In the genomic region with DNA sequence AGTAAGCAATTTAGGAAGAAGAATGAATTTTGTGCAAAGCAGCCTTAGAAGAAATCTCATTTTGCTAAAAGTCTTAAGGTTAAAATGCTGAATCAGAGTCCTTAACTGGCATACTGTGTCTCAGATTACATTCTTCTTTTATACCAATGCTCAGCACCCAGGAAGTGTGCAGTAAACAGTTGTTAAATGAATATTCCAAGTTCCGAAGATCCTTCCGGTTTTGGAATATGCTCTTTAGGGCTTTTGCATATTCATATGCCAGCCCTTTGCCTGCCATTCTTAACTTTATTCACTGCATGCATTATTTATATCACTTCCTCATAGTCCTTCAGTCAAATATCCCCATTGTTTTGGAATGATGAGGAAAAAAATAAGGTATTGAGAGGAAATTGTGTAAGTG, we compare ENCODE assay signal across 18 cellular contexts.
DNase-seq lines count a peak whose midpoint lies in the region; ATAC-seq and TF ChIP-seq lines count a peak whose summit lies in the region.
"Had no signal": no experiment of that assay in that cellular context is flagged by ENCODE, and none has a peak within 500 bp of the region (broad histone marks: within the 10 kb centered on the region; RNA-seq: fewer than 3 reads in every experiment).

No MANE protein-coding gene starts in this region.

- H3K36me3 ChIP-seq in Loucy (ENCODE audit: insufficient read depth, low read length), result no peaks in the 10 kb centered on the region
- H3K36me3 ChIP-seq in brain microvascular endothelial cell (replicated peaks), result no peaks in the 10 kb centered on the region
- H3K36me3 ChIP-seq in mesodermal cell (ENCODE audit: control insufficient read depth, insufficient read depth, low read length), result no peaks in the 10 kb centered on the region
- H3K36me3 ChIP-seq: heart right ventricle, upper lobe of left lung had no signal

- H2AFZ ChIP-seq in Loucy (ENCODE audit: low read length), result no peak overlapping the region
- H2AFZ ChIP-seq: parathyroid adenoma had no signal

- 86 to 100% methylated on average over 2 of the region's 2 CpGs for WGBS in mesodermal cell (ENCODE audit: insufficient coverage in 2 of 2), 2 experiments

- no peak overlapping the region for H3K9ac ChIP-seq in Loucy (ENCODE audit: low read depth, low read length, poor library complexity, severe bottlenecking)
- H3K9ac ChIP-seq: parathyroid adenoma had no signal

- no peaks in the 10 kb centered on the region for H3K79me2 ChIP-seq in Loucy (ENCODE audit: insufficient read depth, low read length)
- H3K79me2 ChIP-seq: parathyroid adenoma had no signal

- no peaks in the 10 kb centered on the region for H3F3A ChIP-seq in Loucy (ENCODE audit: low read depth)

- H3K9me3 ChIP-seq in Loucy (ENCODE audit: insufficient read depth, low read depth, low read length) (no peaks in the 10 kb centered on the region), mesodermal cell (ENCODE audit: control insufficient read depth, low read length) (no peaks in the 10 kb centered on the region)
- H3K9me3 ChIP-seq: heart right ventricle, upper lobe of left lung had no signal

- ATAC-seq in HG02610 (IDR thresholded peaks at IDR 0.05; ENCODE audit: unreplicated experiment), result no peak
- ATAC-seq: stimulated activated naive CD8-positive, alpha-beta T cell treated with anti-CD3 and anti-CD28 coated beads, Interleukin-15, Interleukin-2, amounts not matched to agents 100 U/mL and 50 U/mL, for 24 hours had no signal

- H4K20me1 ChIP-seq in Loucy (ENCODE audit: insufficient read depth, low read length, poor library complexity, severe bottlenecking), result no peaks in the 10 kb centered on the region

- H3K4me3 ChIP-seq in AG10803 (ENCODE audit: low read length), result no peak overlapping the region
- H3K4me3 ChIP-seq in Loucy (ENCODE audit: low read length, poor library complexity, severe bottlenecking), result no peak overlapping the region
- H3K4me3 ChIP-seq in brain microvascular endothelial cell (ENCODE audit: low read depth, low read length), result no peak overlapping the region
- H3K4me3 ChIP-seq in mesodermal cell (ENCODE audit: extremely low read depth, insufficient read depth, low read length, poor library complexity, severe bottlenecking), result no peak overlapping the region
- H3K4me3 ChIP-seq: heart right ventricle, upper lobe of left lung had no signal

- DNase-seq in AG10803 (ENCODE audit: low read depth) (peak; percentile 18), brain microvascular endothelial cell (no peak), GM19240 (ENCODE audit: insufficient read length, low spot score) (no peak), hippocampal formation (lab: John Stamatoyannopoulos, UW) (no peak)
- DNase-seq in activated CD4-positive, alpha-beta T cell treated with anti-CD3 and anti-CD28 coated beads for 1 hour, result no peak
- DNase-seq: activated CD4-positive, alpha-beta T cell treated with anti-CD3 and anti-CD28 coated beads, Interleukin-2, amount 50 U/mL, for 48 hours; activated T-cell treated with anti-CD3 and anti-CD28 coated beads, Interleukin-2, amount 50 U/mL, for 48 hours; heart right ventricle; Karpas-422; NCI-H146; NCI-H446; stimulated activated naive CD8-positive, alpha-beta T cell treated with anti-CD3 and anti-CD28 coated beads, Interleukin-15, Interleukin-2, amounts not matched to agents 100 U/mL and 50 U/mL, for 24 hours; upper lobe of left lung had no signal

- H3K27me3 ChIP-seq in Loucy (ENCODE audit: insufficient read depth, low read length, poor library complexity, severe bottlenecking), result no peaks in the 10 kb centered on the region
- H3K27me3 ChIP-seq in brain microvascular endothelial cell (replicated peaks), result no peaks in the 10 kb centered on the region
- H3K27me3 ChIP-seq: heart right ventricle, upper lobe of left lung had no signal

- H3K27ac ChIP-seq in brain microvascular endothelial cell (peak overlapping the region; percentile 45), mesodermal cell (ENCODE audit: low read depth, low read length, severe bottlenecking) (peak overlapping the region; percentile 54)
- H3K27ac ChIP-seq: HL-60, parathyroid adenoma, upper lobe of left lung had no signal

- no peaks in the 10 kb centered on the region for H3K9me2 ChIP-seq in Loucy (replicated peaks; ENCODE audit: low read depth, low read length)

- no peak for TF ChIP-seq CTCF in AG10803 (conservative IDR thresholded peaks at IDR 0.05; ENCODE audit: low read length)
- TF ChIP-seq CTCF in Loucy (conservative IDR thresholded peaks at IDR 0.05; ENCODE audit: low read length), result no peak
- TF ChIP-seq CTCF in brain microvascular endothelial cell (IDR thresholded peaks at IDR 0.05; ENCODE audit: low read depth, low read length, missing control alignments), result no peak

- in situ Hi-C loops in brain microvascular endothelial cell (cut with HindIII; ENCODE audit: low pct_ligation_motif_present, low sequenced_read_pairs), result no loop called here

- H3K4me2 ChIP-seq in Loucy (ENCODE audit: low read depth, low read length, poor library complexity, severe bottlenecking), result peak overlapping the region; percentile 17

- H3K4me1 ChIP-seq in Loucy (ENCODE audit: insufficient read depth, low read length, poor library complexity, severe bottlenecking), result peaks cover 39% of the 10 kb centered on the region
- H3K4me1 ChIP-seq in mesodermal cell (ENCODE audit: control insufficient read depth, insufficient read depth, low read length, poor library complexity, severe bottlenecking), result peaks cover 9% of the 10 kb centered on the region
- H3K4me1 ChIP-seq: parathyroid adenoma had no signal
